Comparison of ENCODE assay signal across 1 cellular context in genomic region chr2:84939426-84940087, GRCh38.
TF ChIP-seq lines count a peak whose summit lies in the region.

No MANE protein-coding gene starts in this region.

TF ChIP-seq in GM12878, 131 proteins besides CTCF, POLR2A, EP300 and RAD21 (continued from another document and continues in another):
- TF ChIP-seq ZBTB11 (CRISPR knock-in tag; IDR thresholded peaks at IDR 0.05): no peak
- TF ChIP-seq SMARCA5 (IDR thresholded peaks at IDR 0.05): no peak
- TF ChIP-seq JUND (IDR thresholded peaks at IDR 0.05; ENCODE audit: low read depth, low read length): 0 out of 2 replicates have a peak, but pooled peaks have one; percentile 3
- no peak for TF ChIP-seq BMI1 (IDR thresholded peaks at IDR 0.05; ENCODE audit: borderline replicate concordance)
- TF ChIP-seq HCFC1 (IDR thresholded peaks at IDR 0.05; ENCODE audit: low read length): peak; percentile 27; the same call in 1 of the 2 replicates
- TF ChIP-seq STAT1 (conservative IDR thresholded peaks at IDR 0.05): no peak
- TF ChIP-seq IKZF1 (conservative IDR thresholded peaks at IDR 0.05): peak; percentile 83
- no peak for TF ChIP-seq STAT3 (IDR thresholded peaks at IDR 0.05; ENCODE audit: low read depth, low read length)
- no peak for TF ChIP-seq PRDM15 (CRISPR knock-in tag; IDR thresholded peaks at IDR 0.05)
- peak; percentile 81 for TF ChIP-seq SMAD5 (IDR thresholded peaks at IDR 0.05; ENCODE audit: low read depth)
- 0 out of 4 replicates have a peak, but pooled peaks of 1 of the 2 experiments have one; percentile 59 for TF ChIP-seq CEBPB (IDR thresholded peaks at IDR 0.05; ENCODE audit: borderline replicate concordance in 1 of 2, low read depth in 2 of 2, low read length in 2 of 2)
- no peak for TF ChIP-seq ZNF274 (IDR thresholded peaks at IDR 0.05; ENCODE audit: insufficient read depth, insufficient read length)
- no peak for TF ChIP-seq CUX1 (IDR thresholded peaks at IDR 0.05; ENCODE audit: insufficient replicate concordance, low read depth, low read length)
- TF ChIP-seq SMC3 (IDR thresholded peaks at IDR 0.05; ENCODE audit: borderline replicate concordance, low read length): no peak
- TF ChIP-seq SRF (IDR thresholded peaks at IDR 0.05; ENCODE audit: low read depth in 2 of 2, low read length in 2 of 2): 0 out of 4 replicates have a peak, but pooled peaks of 1 of the 2 experiments have one; percentile 2
- no peak for TF ChIP-seq PAX5 (IDR thresholded peaks at IDR 0.05; ENCODE audit: borderline replicate concordance, low read depth, low read length)
- TF ChIP-seq TCF7 (IDR thresholded peaks at IDR 0.05; ENCODE audit: borderline replicate concordance): no peak; the same call in 1 of the 2 replicates
- no peak for TF ChIP-seq CHD4 (IDR thresholded peaks at IDR 0.05)
- TF ChIP-seq MEF2A (IDR thresholded peaks at IDR 0.05; ENCODE audit: insufficient read depth, low read depth, low read length): 0 out of 2 replicates have a peak, but pooled peaks have one; percentile 39
- no peak for TF ChIP-seq ZNF622 (IDR thresholded peaks at IDR 0.05)
- no peak for TF ChIP-seq ZNF592 (IDR thresholded peaks at IDR 0.05)
- peak; percentile 30; the same call in 1 of the 2 replicates for TF ChIP-seq IRF4 (IDR thresholded peaks at IDR 0.05; ENCODE audit: low read depth, low read length)
- TF ChIP-seq FOS (IDR thresholded peaks at IDR 0.05; ENCODE audit: borderline replicate concordance, extremely low read depth, insufficient read length): no peak
- TF ChIP-seq FOXM1 (IDR thresholded peaks at IDR 0.05; ENCODE audit: low read depth, low read length): peak; percentile 56; the same call in 1 of the 2 replicates
- peak; percentile 31; the same call in 1 of the 3 replicates for TF ChIP-seq POU2F2 (IDR thresholded peaks at IDR 0.05; ENCODE audit: borderline replicate concordance, low read depth, low read length)
- peak; percentile 92; the same call in 1 of the 2 replicates for TF ChIP-seq MLLT1 (IDR thresholded peaks at IDR 0.05)
- no peak for TF ChIP-seq CBX3 (IDR thresholded peaks at IDR 0.05; ENCODE audit: borderline replicate concordance, low read depth)
- TF ChIP-seq RUNX3 (IDR thresholded peaks at IDR 0.05; ENCODE audit: low read length): peak; percentile 66; the same call in 1 of the 2 replicates
- peak; percentile 87 for TF ChIP-seq ZNF687 (IDR thresholded peaks at IDR 0.05)
- TF ChIP-seq RCOR1 (conservative IDR thresholded peaks at IDR 0.05; ENCODE audit: low read depth, low read length): 0 out of 2 replicates have a peak, but pooled peaks have one; percentile 35
- peak; percentile 34 for TF ChIP-seq USF1 (IDR thresholded peaks at IDR 0.05; ENCODE audit: borderline replicate concordance, extremely low read length, insufficient read depth, low read depth, low read length)
- no peak for TF ChIP-seq SUZ12 (IDR thresholded peaks at IDR 0.05; ENCODE audit: unreplicated experiment)
- no peak for TF ChIP-seq HDAC2 (IDR thresholded peaks at IDR 0.05)
- TF ChIP-seq JUNB (IDR thresholded peaks at IDR 0.05): no peak
